Comparison of ENCODE assay signal across 13 cellular contexts in the genomic region with DNA sequence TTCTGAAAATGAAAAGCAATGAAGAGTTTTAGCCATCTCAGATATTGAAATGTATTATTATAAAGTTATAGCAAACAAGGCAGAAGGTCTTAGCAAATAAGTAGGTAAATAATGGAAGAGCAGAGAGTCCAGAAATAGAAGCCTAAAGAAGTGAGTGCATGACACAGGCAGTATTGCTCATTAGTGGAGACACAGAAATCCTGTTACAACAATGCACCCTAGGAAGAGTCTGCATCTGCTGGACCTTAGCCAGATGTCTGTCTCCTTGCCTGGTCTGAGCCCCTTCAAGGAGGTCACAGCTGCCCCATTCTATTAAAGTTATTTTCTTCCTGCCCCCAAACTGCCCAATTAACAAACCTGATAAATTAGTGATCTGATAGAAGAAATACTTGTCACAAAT.
"Had no signal": no experiment of that assay in that cellular context is flagged by ENCODE, and none has a peak within 500 bp of the region (broad histone marks: within the 10 kb centered on the region; RNA-seq: fewer than 3 reads in every experiment).

No MANE protein-coding gene starts in this region.

- ATAC-seq: activated T-helper 17 cell treated with anti-CD3 and anti-CD28 coated beads, Interleukin-2, amount 50 U/mL, for 72 hours; left lung; stimulated activated effector memory CD8-positive, alpha-beta T cell treated with anti-CD3 and anti-CD28 coated beads, Interleukin-12 subunit alpha, Interleukin-12 subunit beta, amount 100 ng/mL, for 72 hours had no signal

- H3K9me3 ChIP-seq: left lung, thyroid gland, uterus had no signal

- DNase-seq: activated B cell treated with CpG ODN at 0.5 μM for 24 hours; activated CD4-positive, alpha-beta T cell treated with anti-CD3 and anti-CD28 coated beads, Interleukin-2, amount 10 ng/mL, durations not matched to agents 24 days and 14 days; activated CD8-positive, alpha-beta memory T cell treated with anti-CD3 and anti-CD28 coated beads for 24 hours; dermis blood vessel endothelial cell; endodermal cell; immature natural killer cell; left lung; nephron progenitor cell; small intestine; thyroid gland; uterus had no signal

- H3K4me1 ChIP-seq: left lung, uterus had no signal

- H3K27me3 ChIP-seq: left lung, thyroid gland, uterus had no signal

- H3K27ac ChIP-seq: left lung, thyroid gland, uterus had no signal

- H3K36me3 ChIP-seq: left lung, thyroid gland, uterus had no signal

- H3K4me3 ChIP-seq: left lung, thyroid gland, uterus had no signal
